In genomic region chr3:29486917-29487316, GRCh38 we compare ENCODE assay signal across 17 cellular contexts.
DNase-seq lines count a peak whose midpoint lies in the region; ATAC-seq, FAIRE-seq and TF ChIP-seq lines count a peak whose summit lies in the region.
"Had no signal": no experiment of that assay in that cellular context is flagged by ENCODE, and none has a peak within 500 bp of the region (broad histone marks: within the 10 kb centered on the region; RNA-seq: fewer than 3 reads in every experiment).

No MANE protein-coding gene starts in this region.

- H3K4me1 ChIP-seq in Caco-2 (no peaks in the 10 kb centered on the region), PC-3 (ENCODE audit: insufficient read depth, low read length) (peaks cover 33% of the 10 kb centered on the region)
- H3K4me1 ChIP-seq in CD8-positive, alpha-beta T cell (ENCODE audit: insufficient read depth, low read length), result no peaks in the 10 kb centered on the region
- H3K4me1 ChIP-seq: BLaER1, HAP-1 had no signal

- H3K4me2 ChIP-seq in PC-3 (ENCODE audit: low read length), result peak overlapping the region; percentile 66
- H3K4me2 ChIP-seq: BLaER1 had no signal

- peaks cover 7% of the 10 kb centered on the region for H3K4me1 Mint-ChIP-seq in Caco-2 (ENCODE audit: low read depth, unreplicated experiment)
- no peaks in the 10 kb centered on the region for H3K4me1 Mint-ChIP-seq in CD8-positive, alpha-beta T cell (ENCODE audit: low read depth)

- CTCF ChIA-PET in Caco-2 (lab: Charles Lee) (no interaction called here), PC-3 (lab: Charles Lee) (interaction anchor here (0.6 kb wide), 1 partner anchor 206 kb away, joined by 5 read pairs; no protein-coding TSS in a partner anchor)
- CTCF ChIA-PET in CD8-positive, alpha-beta T cell (lab: Charles Lee), result no interaction called here

- no peak overlapping the region for H3K4me3 ChIP-seq in Caco-2 (ENCODE audit: low read depth, low read length)
- H3K4me3 ChIP-seq in PC-3 (ENCODE audit: low read length), result peak overlapping the region; percentile 34; the same call in 1 of the 2 replicates
- H3K4me3 ChIP-seq in bronchial epithelial cell (ENCODE audit: low read depth, low read length), result no peak overlapping the region
- H3K4me3 ChIP-seq in WERI-Rb-1 (ENCODE audit: low read depth, low read length), result no peak overlapping the region
- no peak overlapping the region for H3K4me3 ChIP-seq in CD8-positive, alpha-beta T cell (ENCODE audit: low read depth, low read length)
- H3K4me3 ChIP-seq: BLaER1, HAP-1 had no signal

- DNase-seq in Caco-2 (no peak), PC-3 (peak; percentile 60), bronchial epithelial cell (ENCODE audit: low read depth) (peak; percentile 38), NCI-H2171 treated with DMSO at 0.1 percent for 48 hours (lab: John Stamatoyannopoulos, UW) (no peak), frontal cortex (ENCODE audit: low spot score in 2 of 2) (no peak), WERI-Rb-1 (no peak)
- no peak for DNase-seq in CD8-positive, alpha-beta T cell
- DNase-seq: AML-193, Calu3, DMS 273 treated with DMSO at 0.1 percent for 48 hours had no signal

- H4K20me1 ChIP-seq in PC-3 (ENCODE audit: low read length), result no peaks in the 10 kb centered on the region
- H4K20me1 ChIP-seq: BLaER1 had no signal

- no peak for FAIRE-seq in bronchial epithelial cell (lab: Jason Lieb, UNC)
- no peak for FAIRE-seq in frontal cortex (lab: Jason Lieb, UNC)
- FAIRE-seq: G401.6, GM12891, H1 had no signal

- H3K9me3 ChIP-seq in Caco-2, result no peaks in the 10 kb centered on the region
- H3K9me3 ChIP-seq in PC-3 (ENCODE audit: low read length), result no peaks in the 10 kb centered on the region
- H3K9me3 ChIP-seq in WERI-Rb-1 (ENCODE audit: severe bottlenecking), result no peaks in the 10 kb centered on the region
- H3K9me3 ChIP-seq in CD8-positive, alpha-beta T cell (ENCODE audit: low read length), result no peaks in the 10 kb centered on the region
- H3K9me3 ChIP-seq: BLaER1, HAP-1 had no signal

- peak overlapping the region; percentile 41 for H2AFZ ChIP-seq in PC-3 (ENCODE audit: low read length)

- POLR2A ChIA-PET in Caco-2 (lab: Charles Lee), result no interaction called here
- POLR2A ChIA-PET in PC-3 (lab: Charles Lee; ENCODE audit: unreplicated experiment), result no interaction called here
- POLR2A ChIA-PET in CD8-positive, alpha-beta T cell (lab: Charles Lee), result no interaction called here

- no peaks in the 10 kb centered on the region for H3K36me3 Mint-ChIP-seq in Caco-2 (ENCODE audit: insufficient read depth, unreplicated experiment)
- no peaks in the 10 kb centered on the region for H3K36me3 Mint-ChIP-seq in CD8-positive, alpha-beta T cell

- intact Hi-C loops in Caco-2 (cut with micrococcal nuclease; ENCODE audit: unreplicated experiment) (loop anchor here (1.0 kb wide), 1 partner anchor 16 kb away; no protein-coding TSS in a partner anchor), PC-3 (cut with micrococcal nuclease) (loop anchor here (1.0 to 5.0 kb wide), 7 partner anchors 38 to 420 kb away; no protein-coding TSS in a partner anchor)
- intact Hi-C loops in CD8-positive, alpha-beta T cell (cut with DNase I, micrococcal nuclease), result no loop called here

- H3F3A ChIP-seq in PC-3 (ENCODE audit: low read length, unreplicated experiment), result peaks cover 5% of the 10 kb centered on the region

- peak overlapping the region; percentile 47 for H3K27ac ChIP-seq in 22Rv1
- H3K27ac ChIP-seq in PC-3 (ENCODE audit: low read length), result peak overlapping the region; percentile 92
- no peak overlapping the region for H3K27ac ChIP-seq in WERI-Rb-1
- H3K27ac ChIP-seq in CD8-positive, alpha-beta T cell (ENCODE audit: low read depth, low read length), result no peak overlapping the region
- H3K27ac ChIP-seq: BLaER1, HL-60 had no signal

- H3K27me3 Mint-ChIP-seq in Caco-2 (ENCODE audit: insufficient read depth, unreplicated experiment), result no peaks in the 10 kb centered on the region
- no peaks in the 10 kb centered on the region for H3K27me3 Mint-ChIP-seq in CD8-positive, alpha-beta T cell (ENCODE audit: low read depth)

- BruUV-seq in Caco-2 (replicated peaks; lab: Mats Ljungman, UMichigan), result no TSS peak
- no TSS peak for BruUV-seq in PC-3 (replicated peaks; lab: Mats Ljungman, UMichigan)

- H3K79me2 ChIP-seq in PC-3 (ENCODE audit: low read length), result no peaks in the 10 kb centered on the region

- peak; percentile 63 for ATAC-seq in PC-3
- no peak for ATAC-seq in CD8-positive, alpha-beta T cell

- H3K27me3 ChIP-seq in Caco-2 (replicated peaks; ENCODE audit: control insufficient read depth, insufficient read depth, low read length) (no peaks in the 10 kb centered on the region), PC-3 (ENCODE audit: low read length) (no peaks in the 10 kb centered on the region), bronchial epithelial cell (ENCODE audit: control insufficient read depth, insufficient read depth, low read length) (no peaks in the 10 kb centered on the region), WERI-Rb-1 (ENCODE audit: insufficient read depth, low read depth, severe bottlenecking) (no peaks in the 10 kb centered on the region)
- H3K27me3 ChIP-seq in CD8-positive, alpha-beta T cell (ENCODE audit: insufficient read depth, low read length), result no peaks in the 10 kb centered on the region
- H3K27me3 ChIP-seq: BLaER1 had no signal

- H3K9ac ChIP-seq in PC-3 (ENCODE audit: low read length), result peak overlapping the region; percentile 72
- H3K9ac ChIP-seq: BLaER1 had no signal

- TF ChIP-seq CTCF in 22Rv1 (IDR thresholded peaks at IDR 0.05) (no peak), Caco-2 (IDR thresholded peaks at IDR 0.05; ENCODE audit: insufficient read depth in 1 of 2, low read depth in 1 of 2, low read length in 1 of 2, severe bottlenecking in 1 of 2, unreplicated experiment in 1 of 2) (no peak), PC-3 (conservative IDR thresholded peaks at IDR 0.05; ENCODE audit: low read depth, low read length) (no peak), bronchial epithelial cell (IDR thresholded peaks at IDR 0.05; ENCODE audit: insufficient read depth, low read length, severe bottlenecking) (no peak), WERI-Rb-1 (IDR thresholded peaks at IDR 0.05; ENCODE audit: low read depth, low read length) (no peak)
- no peak for TF ChIP-seq CTCF in CD8-positive, alpha-beta T cell (IDR thresholded peaks at IDR 0.05)

- no peaks in the 10 kb centered on the region for H3K9me3 Mint-ChIP-seq in Caco-2 (ENCODE audit: unreplicated experiment)
- no peaks in the 10 kb centered on the region for H3K9me3 Mint-ChIP-seq in CD8-positive, alpha-beta T cell

- no peaks in the 10 kb centered on the region for H3K9me2 ChIP-seq in PC-3 (replicated peaks; ENCODE audit: low read length)

- peak overlapping the region; percentile 51 for H3K27ac Mint-ChIP-seq in Caco-2 (ENCODE audit: unreplicated experiment)
- no peak overlapping the region for H3K27ac Mint-ChIP-seq in CD8-positive, alpha-beta T cell

- no peaks in the 10 kb centered on the region for H3K36me3 ChIP-seq in Caco-2 (ENCODE audit: control insufficient read depth, insufficient read depth, low read length)
- H3K36me3 ChIP-seq in PC-3 (ENCODE audit: low read depth, low read length), result no peaks in the 10 kb centered on the region
- no peaks in the 10 kb centered on the region for H3K36me3 ChIP-seq in bronchial epithelial cell (ENCODE audit: control insufficient read depth, insufficient read depth, low read length)
- H3K36me3 ChIP-seq in WERI-Rb-1, result no peaks in the 10 kb centered on the region
- no peaks in the 10 kb centered on the region for H3K36me3 ChIP-seq in CD8-positive, alpha-beta T cell (ENCODE audit: insufficient read depth, low read length)
- H3K36me3 ChIP-seq: BLaER1, HAP-1 had no signal

- H3K4me3 Mint-ChIP-seq in Caco-2 (ENCODE audit: unreplicated experiment), result no peak overlapping the region
- H3K4me3 Mint-ChIP-seq in CD8-positive, alpha-beta T cell, result no peak overlapping the region

Comparison
In these comparisons a context has a peak if more than half of its experiments do, and no peak if none do; other contexts are left out.
1. H3K27ac ChIP-seq: peak in 22Rv1 (single experiment) and PC-3 (single experiment); none in WERI-Rb-1 (single experiment) and CD8-positive, alpha-beta T cell (single experiment).
2. DNase-seq: peak in PC-3 (single experiment) and bronchial epithelial cell (single experiment); none in Caco-2 (0 of 2), NCI-H2171 treated with DMSO at 0.1 percent for 48 hours (single experiment), frontal cortex (0 of 2), WERI-Rb-1 (single experiment) and CD8-positive, alpha-beta T cell (0 of 7).
3. intact Hi-C loops: an anchor here in Caco-2 (1.0 kb wide) and PC-3 (1.0 to 5.0 kb wide); none called in CD8-positive, alpha-beta T cell.